11 cellular contexts compared by ENCODE assay signal in the genomic region with DNA sequence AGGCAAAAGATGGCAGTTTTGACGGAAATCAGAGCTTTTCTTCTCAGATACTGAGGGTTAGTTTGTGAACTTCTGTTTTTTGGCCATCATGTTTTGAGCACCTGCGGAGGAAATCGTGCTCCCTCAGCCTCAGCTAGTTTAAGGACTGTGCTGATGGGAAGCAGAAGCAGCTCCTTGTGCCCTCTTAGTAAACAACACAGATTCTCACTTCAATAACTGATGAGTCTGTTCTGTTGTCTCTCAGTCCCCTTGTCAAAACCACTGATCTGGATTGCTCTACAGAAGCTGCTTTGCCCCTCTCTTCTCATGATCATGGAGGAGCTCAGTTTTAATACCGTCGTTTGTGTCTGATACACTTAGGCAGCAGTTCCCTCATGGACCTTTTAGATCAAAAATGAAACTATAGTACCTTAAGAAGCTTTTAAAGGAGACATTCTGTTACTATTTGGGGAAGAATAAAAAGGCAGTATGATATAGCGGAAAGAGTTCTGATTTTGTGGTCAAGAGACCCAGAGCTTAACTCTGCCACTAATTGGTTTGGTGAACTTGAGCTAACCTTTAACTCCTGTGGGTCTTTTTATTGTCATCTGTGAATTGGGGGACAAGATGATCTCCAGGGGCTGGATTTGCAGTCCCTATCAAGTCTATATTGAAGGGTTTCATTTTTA.
DNase-seq lines count a peak whose midpoint lies in the region; ATAC-seq and TF ChIP-seq lines count a peak whose summit lies in the region.
"Had no signal": no experiment of that assay in that cellular context is flagged by ENCODE, and none has a peak within 500 bp of the region (broad histone marks: within the 10 kb centered on the region; RNA-seq: fewer than 3 reads in every experiment).

No MANE protein-coding gene starts in this region.

- no peak for TF ChIP-seq CTCF in spleen (IDR thresholded peaks at IDR 0.05 in 8 of 11, conservative IDR thresholded peaks at IDR 0.05 in 3 of 11)

- intact Hi-C loops in spleen (cut with DNase I; ENCODE audit: low total_unique reads) (no loop called here), left cardiac atrium (cut with DNase I) (loop anchor here in 1 of 2 donors (5.0 kb wide), 1 partner anchor 67 kb away; no protein-coding TSS in a partner anchor)

- peak overlapping the region in 1 of 8 donors; percentile 8 for H3K4me3 ChIP-seq in spleen

- 45 to 58% (median 47%) methylated on average over 6 of the region's 6 CpGs for WGBS in spleen, 5 donors

- ATAC-seq in HG02642 (IDR thresholded peaks at IDR 0.05; ENCODE audit: poor library complexity, unreplicated experiment) = peak; percentile 57
- ATAC-seq in HG03045 (IDR thresholded peaks at IDR 0.05; ENCODE audit: unreplicated experiment) = no peak
- no peak for ATAC-seq in left cardiac atrium

- H3K27ac ChIP-seq in spleen = peak overlapping the region; percentile 11 to 72 (median 52)
- H3K27ac ChIP-seq: 22Rv1 had no signal

- peaks cover 19 to 43% (median 29%) of the 10 kb centered on the region in 6 donors for H3K4me1 ChIP-seq in spleen

- H3K9me3 ChIP-seq in spleen = no peaks in the 10 kb centered on the region

- H3K36me3 ChIP-seq in spleen = no peaks in the 10 kb centered on the region

- no peak for TF ChIP-seq POLR2A in spleen (IDR thresholded peaks at IDR 0.05)

- no peaks in the 10 kb centered on the region for H3K27me3 ChIP-seq in spleen (replicated peaks in 1 of 7)

- DNase-seq in NOMO-1 treated with DMSO at 0.1 percent for 48 hours (lab: John Stamatoyannopoulos, UW; ENCODE audit: unreplicated experiment) (peak; percentile 34), NOMO-1 treated with dmso at 0.1 percent for 144 hours (lab: John Stamatoyannopoulos, UW; ENCODE audit: unreplicated experiment) (no peak), SK-N-DZ (ENCODE audit: low spot score) (peak; percentile 14), spleen (no peak), left cardiac atrium (no peak), NCI-H146 treated with DMSO at 0.1 percent for 48 hours (lab: John Stamatoyannopoulos, UW; ENCODE audit: unreplicated experiment) (no peak)
- DNase-seq: NCI-H226, RPMI8226 had no signal

Comparison
In these comparisons a context has a peak if more than half of its experiments do, and no peak if none do; other contexts are left out.
1. DNase-seq: peak in NOMO-1 treated with DMSO at 0.1 percent for 48 hours (single experiment) and SK-N-DZ (single experiment); none in NOMO-1 treated with dmso at 0.1 percent for 144 hours (single experiment), spleen (single experiment), left cardiac atrium (single experiment) and NCI-H146 treated with DMSO at 0.1 percent for 48 hours (single experiment).